19 cellular contexts compared by ENCODE assay signal in the genomic region with DNA sequence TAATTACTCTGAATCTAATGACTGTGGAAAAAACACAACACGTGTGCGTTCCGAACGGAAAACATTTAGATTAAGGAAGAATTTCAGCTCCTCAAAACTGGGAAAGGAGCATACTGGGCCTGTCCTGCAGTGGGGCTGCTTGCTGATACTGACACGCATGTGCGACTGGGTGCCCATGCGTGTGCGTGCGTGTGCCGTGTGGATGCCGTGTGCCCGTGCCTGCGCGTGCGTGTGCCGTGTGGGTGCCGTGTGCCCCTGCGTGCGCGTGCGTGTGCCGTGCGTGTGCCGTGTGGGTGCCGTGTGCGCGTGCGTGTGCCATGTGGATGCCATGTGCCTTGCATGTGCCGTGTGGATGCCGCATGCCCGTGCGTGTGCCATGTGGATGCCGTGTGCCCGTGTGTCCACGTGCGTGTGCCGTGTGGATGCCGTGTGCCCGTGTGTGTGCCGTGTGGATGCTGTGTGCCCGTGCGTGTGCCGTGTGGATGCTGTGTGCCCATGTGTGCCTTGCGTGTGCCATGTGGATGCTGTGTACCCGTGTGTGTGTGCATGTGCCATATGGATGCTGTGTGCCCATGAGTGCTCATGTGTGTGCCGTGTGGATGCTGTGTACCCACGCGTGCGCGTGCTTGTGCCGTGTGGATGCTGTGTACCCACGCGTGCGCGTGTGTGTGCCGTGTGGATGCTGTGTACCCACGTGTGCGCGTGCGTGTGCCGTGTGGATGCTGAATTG. TPM values are rescaled to one million over a fixed set of nuclear protein-coding genes. Genes with fewer than 3 reads are reported as not detected.
DNase-seq lines count a peak whose midpoint lies in the region; ATAC-seq, FAIRE-seq and TF ChIP-seq lines count a peak whose summit lies in the region.
"Had no signal": no experiment of that assay in that cellular context is flagged by ENCODE, and none has a peak within 500 bp of the region (broad histone marks: within the 10 kb centered on the region; RNA-seq: fewer than 3 reads in every experiment).

No MANE protein-coding gene starts in this region.

- no peaks in the 10 kb centered on the region for H3K36me3 Mint-ChIP-seq in brain
- no peaks in the 10 kb centered on the region for H3K36me3 Mint-ChIP-seq in activated CD4-positive, alpha-beta T cell treated with anti-CD3 and anti-CD28 coated beads for 36 hours (ENCODE audit: low read depth)

- CTCF ChIA-PET in HepG2 (lab: Yijun Ruan, JAX; ENCODE audit: low intra/inter-chr PET ratio, low total read pairs): no interaction called here
- CTCF ChIA-PET in activated CD4-positive, alpha-beta T cell treated with anti-CD3 and anti-CD28 coated beads for 36 hours (lab: Charles Lee): no interaction called here

- peak overlapping the region in 2 of 5 experiments; percentile 11 to 59 for H3K4me3 Mint-ChIP-seq in brain
- no peak overlapping the region for H3K4me3 Mint-ChIP-seq in activated CD4-positive, alpha-beta T cell treated with anti-CD3 and anti-CD28 coated beads for 36 hours
- H3K4me3 Mint-ChIP-seq: CD14-positive monocyte had no signal

- H3K27me3 ChIP-seq in HepG2 (ENCODE audit: control insufficient read depth in 1 of 2, insufficient read depth in 2 of 2, low read length in 2 of 2) (peaks cover 0 to 2% of the 10 kb centered on the region in 2 experiments; a peak in 1 of 5 replicates), right lobe of liver (no peaks in the 10 kb centered on the region), layer of hippocampus (ENCODE audit: control insufficient read depth, insufficient read depth, low read length) (no peaks in the 10 kb centered on the region)

- H3K9me3 ChIP-seq in HepG2 (ENCODE audit: low read length): no peaks in the 10 kb centered on the region
- H3K9me3 ChIP-seq in right lobe of liver: no peaks in the 10 kb centered on the region
- H3K9me3 ChIP-seq: Caco-2 had no signal

- no peak overlapping the region for H2AFZ ChIP-seq in HepG2 (ENCODE audit: low read length)

- H3K4me1 ChIP-seq in HepG2 (ENCODE audit: insufficient read depth, low read length) (peaks cover 24% of the 10 kb centered on the region), right lobe of liver (peaks cover 0 to 6% (median 0%) of the 10 kb centered on the region in 4 donors)

- no peaks in the 10 kb centered on the region for H3K36me3 ChIP-seq in HepG2 (replicated peaks in 1 of 2; ENCODE audit: control insufficient read depth in 1 of 2, insufficient read depth in 2 of 2, low read length in 2 of 2)
- H3K36me3 ChIP-seq in right lobe of liver: no peaks in the 10 kb centered on the region

- H3K27ac Mint-ChIP-seq in brain: peak overlapping the region in 3 of 5 experiments; percentile 71 to 92 (median 86)
- H3K27ac Mint-ChIP-seq in activated CD4-positive, alpha-beta T cell treated with anti-CD3 and anti-CD28 coated beads for 36 hours: no peak overlapping the region

- no peak overlapping the region for H3K4me2 ChIP-seq in HepG2 (ENCODE audit: low read depth, low read length)

- intact Hi-C loops in HepG2 (cut with micrococcal nuclease; ENCODE audit: unreplicated experiment): no loop called here
- intact Hi-C loops in right lobe of liver (cut with DNase I): no loop called here
- intact Hi-C loops in activated CD4-positive, alpha-beta T cell treated with anti-CD3 and anti-CD28 coated beads for 36 hours (cut with DNase I, micrococcal nuclease): no loop called here

- no peak overlapping the region for H3K4me3 ChIP-seq in HepG2 (replicated peaks in 1 of 3; ENCODE audit: insufficient read depth in 1 of 3, low read depth in 2 of 3, low read length in 3 of 3)
- H3K4me3 ChIP-seq in right lobe of liver: no peak overlapping the region

- ATAC-seq in HepG2 (no peak), right lobe of liver (no peak)
- no peak for ATAC-seq in activated CD4-positive, alpha-beta T cell treated with anti-CD3 and anti-CD28 coated beads for 36 hours

- H3K27ac ChIP-seq in HepG2 (ENCODE audit: extremely low read length, insufficient read depth, low read length): no peak overlapping the region
- H3K27ac ChIP-seq in right lobe of liver: no peak overlapping the region
- H3K27ac ChIP-seq in layer of hippocampus (ENCODE audit: low read depth, low read length): peak overlapping the region; percentile 10

- TF ChIP-seq EP300 in HepG2 (IDR thresholded peaks at IDR 0.05; ENCODE audit: low read depth in 2 of 2, low read length in 2 of 2) (no peak), HepG2 (CRISPR knock-in tag; IDR thresholded peaks at IDR 0.05; ENCODE audit: borderline replicate concordance) (no peak)

- no peak for TF ChIP-seq RAD21 in HepG2 (CRISPR knock-in tag; IDR thresholded peaks at IDR 0.05)

- no peak for DNase-seq in HepG2 (ENCODE audit: low spot score)
- no peak for DNase-seq in right lobe of liver
- no peak for DNase-seq in NCI-H187 treated with DMSO at 0.1 percent for 48 hours (lab: John Stamatoyannopoulos, UW)
- no peak for DNase-seq in frontal cortex (ENCODE audit: low spot score in 2 of 2)
- no peak for DNase-seq in SW480 (ENCODE audit: low spot score)
- no peak for DNase-seq in activated CD4-positive, alpha-beta T cell treated with anti-CD3 and anti-CD28 coated beads for 36 hours
- DNase-seq: 8988T, Caco-2, GOT3, MV-4-11, NCI-H1417 treated with DMSO at 0.1 percent for 48 hours, NCI-H2029 treated with DMSO at 0.1 percent for 48 hours, NCI-H510A treated with DMSO at 0.1 percent for 48 hours, SIG-M5 had no signal

- no peak overlapping the region for H3K9ac ChIP-seq in HepG2 (ENCODE audit: insufficient read depth, low read depth, low read length)

- H3K4me1 Mint-ChIP-seq in brain: peaks cover 47% of the 10 kb centered on the region
- H3K4me1 Mint-ChIP-seq in activated CD4-positive, alpha-beta T cell treated with anti-CD3 and anti-CD28 coated beads for 36 hours: peaks cover 21% of the 10 kb centered on the region

- H4K20me1 ChIP-seq in HepG2 (ENCODE audit: insufficient read depth, low read length): no peaks in the 10 kb centered on the region

- POLR2A ChIA-PET in HepG2 (lab: Yijun Ruan, JAX): no interaction called here
- POLR2A ChIA-PET in activated CD4-positive, alpha-beta T cell treated with anti-CD3 and anti-CD28 coated beads for 36 hours (lab: Charles Lee): no interaction called here

- TF ChIP-seq POLR2A in HepG2 (IDR thresholded peaks at IDR 0.05; ENCODE audit: insufficient read depth in 1 of 2, low read depth in 2 of 2, low read length in 2 of 2) (no peak), right lobe of liver (IDR thresholded peaks at IDR 0.05) (no peak)

- in situ Hi-C loops in HepG2 (cut with HindIII; ENCODE audit: extremely low pct_ligation_motif_present, low pct_unique_long_range_greater_than_20kb): no loop called here

- 90% methylated on average over 61 of the region's 61 CpGs for WGBS in HepG2 (ENCODE audit: low lambda C conversion rate)
- WGBS in right lobe of liver (ENCODE audit: insufficient coverage, low coverage, low lambda C conversion rate, missing lambda C conversion rate): 98% methylated on average over 30 of the region's 61 CpGs

- no peaks in the 10 kb centered on the region for H3K79me2 ChIP-seq in HepG2 (ENCODE audit: insufficient read depth, low read length)

- FAIRE-seq in HepG2 (lab: Jason Lieb, UNC) (no peak), frontal cortex (lab: Jason Lieb, UNC) (no peak)
- FAIRE-seq: GM19239, RCC 7860 had no signal

- H3K9me3 Mint-ChIP-seq in brain: no peaks in the 10 kb centered on the region
- H3K9me3 Mint-ChIP-seq in activated CD4-positive, alpha-beta T cell treated with anti-CD3 and anti-CD28 coated beads for 36 hours (ENCODE audit: low read depth): no peaks in the 10 kb centered on the region
- H3K9me3 Mint-ChIP-seq: CD14-positive monocyte had no signal

- peaks cover 2% of the 10 kb centered on the region for H3K27me3 Mint-ChIP-seq in brain
- no peaks in the 10 kb centered on the region for H3K27me3 Mint-ChIP-seq in activated CD4-positive, alpha-beta T cell treated with anti-CD3 and anti-CD28 coated beads for 36 hours

- TF ChIP-seq CTCF in HepG2 (CRISPR knock-in tag; IDR thresholded peaks at IDR 0.05) (no peak), right lobe of liver (IDR thresholded peaks at IDR 0.05) (no peak), brain (conservative IDR thresholded peaks at IDR 0.05) (no peak)

- no TSS peak for BruUV-seq in HepG2 (replicated peaks; lab: Mats Ljungman, UMichigan)

TF ChIP-seq in HepG2, 621 proteins besides CTCF, POLR2A, EP300 and RAD21 (continues in another document):
- TF ChIP-seq GABPA (IDR thresholded peaks at IDR 0.05; ENCODE audit: low read depth, low read length): 0 out of 2 replicates have a peak, but pooled peaks have one; percentile 11
- TF ChIP-seq GABPA (CRISPR knock-in tag; IDR thresholded peaks at IDR 0.05; ENCODE audit: low read depth): no peak

RNA-seq across cellular contexts. Expression of gene PWWP2B, which starts 28.2 kb away (rescaled TPM):
- 3.5 and 4.7 TPM in 2 replicates for total RNA-seq in HepG2 (2016; rRNA removed; fragmentation: Illumina TruSeq; extraction: Trizol)
- 1.3 and 1.8 TPM in 2 replicates for total RNA-seq in HepG2 (2016; cell fraction: cytosol; rRNA removed; fragmentation: Illumina TruSeq; extraction: Trizol; ENCODE audit: low read depth)
- 3.2 and 5.1 TPM in 2 replicates for total RNA-seq in HepG2 (2016; cell fraction: insoluble cytoplasmic fraction; rRNA removed; fragmentation: Illumina TruSeq; extraction: Trizol)
- total RNA-seq in HepG2 (2016; cell fraction: membrane; rRNA removed; fragmentation: Illumina TruSeq; extraction: Trizol): 3.2 and 3.7 TPM in 2 replicates
- total RNA-seq in HepG2 (2016; cell fraction: nucleus; rRNA removed; fragmentation: Illumina TruSeq; extraction: Trizol): 2.9 and 3.1 TPM in 2 replicates
- 2.3 and 3.7 TPM in 2 replicates for polyA plus RNA-seq in HepG2 (2011; rRNA removed)
- polyA plus RNA-seq in HepG2 (2011; cell fraction: cytosol; rRNA removed): 3.1 and 4.4 TPM in 2 replicates
- 12.7 and 14.5 TPM in 2 replicates for polyA plus RNA-seq in HepG2 (2011; cell fraction: nucleus; rRNA removed)
- 2.3 and 4.1 TPM in 2 replicates for polyA plus RNA-seq in HepG2 (2012)
- polyA plus RNA-seq in HepG2 (2016; cell fraction: cytosol; fragmentation: Illumina TruSeq; extraction: Trizol; ENCODE audit: low read depth): 1.2 and 1.3 TPM in 2 replicates
- 2.8 and 3.2 TPM in 2 replicates for polyA plus RNA-seq in HepG2 (2016; cell fraction: insoluble cytoplasmic fraction; fragmentation: Illumina TruSeq; extraction: Trizol; ENCODE audit: low read depth)
- polyA plus RNA-seq in HepG2 (2016; cell fraction: membrane; fragmentation: Illumina TruSeq; extraction: Trizol; ENCODE audit: low read depth): 2.2 and 2.3 TPM in 2 replicates
- 5.4 and 5.6 TPM in 2 replicates for polyA plus RNA-seq in HepG2 (2016; cell fraction: nucleus; fragmentation: Illumina TruSeq; extraction: Trizol; ENCODE audit: insufficient read depth, low read depth)
- polyA minus RNA-seq in HepG2 (2011; rRNA and poly(A)+ RNA removed; ENCODE audit: low replicate concordance): 3.9 and 6.3 TPM in 2 replicates
- polyA minus RNA-seq in HepG2 (2011; cell fraction: cytosol; rRNA and poly(A)+ RNA removed): 4.8 and 5.9 TPM in 2 replicates
- polyA minus RNA-seq in HepG2 (2011; cell fraction: nucleus; rRNA and poly(A)+ RNA removed): 2.7 and 3.5 TPM in 2 replicates
- total RNA-seq in right lobe of liver: 10 to 100 TPM in 1 of 6 experiments, 1 to 10 TPM in 5; 3.0 to 12.2 (median 5.1) TPM
- polyA plus RNA-seq in brain (ENCODE audit: insufficient read depth, low read depth, low replicate concordance): 16.0 TPM
- 9.4 TPM for total RNA-seq in frontal cortex
- 1 to 10 TPM; 2.4 to 2.9 TPM for total RNA-seq in activated CD4-positive, alpha-beta T cell treated with anti-CD3 and anti-CD28 coated beads for 36 hours
